Comparison of ENCODE assay signal across 17 cellular contexts in the genomic region with DNA sequence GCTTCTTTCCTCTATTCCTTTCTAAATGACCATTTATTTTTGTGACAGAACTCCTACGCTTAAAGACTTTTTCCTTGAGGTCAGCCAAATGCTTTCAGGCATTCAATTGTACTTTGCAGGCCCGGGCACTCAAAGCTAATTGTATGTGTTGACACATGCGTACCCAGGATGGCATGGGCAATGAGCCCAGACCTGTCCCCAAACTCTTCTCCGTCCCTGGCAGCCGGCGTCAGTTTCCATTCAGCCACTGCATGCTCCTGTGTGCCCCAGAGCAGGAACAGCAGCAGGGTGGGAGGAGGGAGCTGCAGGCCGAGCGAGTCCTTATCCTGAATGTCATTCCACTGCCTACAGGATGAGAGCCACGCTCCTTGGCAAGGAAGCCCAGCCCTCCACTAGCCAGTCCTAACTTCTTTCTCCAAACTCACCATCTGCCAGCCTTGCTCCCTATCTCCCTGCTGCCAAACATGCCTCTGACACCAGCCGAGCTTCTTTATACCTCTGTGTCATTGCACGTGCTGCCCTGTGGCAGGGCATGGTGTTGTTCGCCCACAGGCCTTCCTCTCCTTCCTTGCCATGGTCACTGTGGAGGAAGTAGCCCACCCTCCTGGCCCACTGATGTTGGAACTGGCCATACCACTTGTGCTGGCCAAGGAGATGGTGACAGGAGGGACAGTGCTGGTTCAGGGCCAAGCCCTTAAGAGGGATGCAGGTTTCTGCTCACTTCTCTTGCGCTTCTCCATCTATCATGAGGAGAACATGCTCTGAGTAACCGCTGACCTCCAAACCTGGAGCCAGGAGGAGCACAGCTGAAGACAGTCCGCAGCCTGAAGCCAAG.
DNase-seq lines count a peak whose midpoint lies in the region; ATAC-seq and TF ChIP-seq lines count a peak whose summit lies in the region.
"Had no signal": no experiment of that assay in that cellular context is flagged by ENCODE, and none has a peak within 500 bp of the region (broad histone marks: within the 10 kb centered on the region; RNA-seq: fewer than 3 reads in every experiment).

No MANE protein-coding gene starts in this region.

- H3K36me3 ChIP-seq in lung (ENCODE audit: control insufficient read depth in 2 of 2, insufficient read depth in 2 of 2, low read length in 2 of 2): no peaks in the 10 kb centered on the region
- no peaks in the 10 kb centered on the region for H3K36me3 ChIP-seq in aorta (ENCODE audit: control insufficient read depth in 1 of 2, insufficient read depth in 2 of 2, low read length in 1 of 2)
- H3K36me3 ChIP-seq: adrenal gland, spleen, transverse colon had no signal

- H3K4me1 Mint-ChIP-seq in activated CD4-positive, alpha-beta T cell treated with anti-CD3 and anti-CD28 coated beads, Interleukin-2, amount 10 ng/mL, durations not matched to agents 24 days and 14 days: no peaks in the 10 kb centered on the region

- ATAC-seq in lung (ENCODE audit: insufficient read depth, low FRiP score) (no peak), aorta (ENCODE audit: low FRiP score) (peak; percentile 55), GM19023 (IDR thresholded peaks at IDR 0.05; ENCODE audit: unreplicated experiment) (no peak)

- DNase-seq in activated CD4-positive, alpha-beta T cell treated with anti-CD3 and anti-CD28 coated beads, Interleukin-2, amount 10 ng/mL, durations not matched to agents 24 days and 14 days: peak; percentile 33
- no peak for DNase-seq in activated CD4-positive, alpha-beta T cell treated with anti-CD3 and anti-CD28 coated beads, Interleukin-2, amount 50 U/mL, for 1 hour
- DNase-seq in epithelial cell of esophagus (ENCODE audit: low read depth) (peak; percentile 39), lung (ENCODE audit: low spot score) (peak; percentile 40), aorta (peak in 1 of 2 donors; percentile 58), superior temporal gyrus (ENCODE audit: extremely low spot score) (no peak), SK-N-DZ (ENCODE audit: low spot score) (no peak)
- DNase-seq: activated CD4-positive, CD25-positive, alpha-beta regulatory T cell; adrenal gland; HFFc6; NCI-H1436 treated with DMSO at 0.1 percent for 48 hours; spleen; SW 1271; transverse colon had no signal

- no peak overlapping the region for H3K4me3 Mint-ChIP-seq in activated CD4-positive, alpha-beta T cell treated with anti-CD3 and anti-CD28 coated beads, Interleukin-2, amount 10 ng/mL, durations not matched to agents 24 days and 14 days
- H3K4me3 Mint-ChIP-seq: HFFc6; natural killer cell treated with Interleukin-12 subunit alpha and Interleukin-12 subunit beta and Interleukin-15 and Interleukin-18, amount 100 ng/mL, for 72 hours had no signal

- intact Hi-C loops in activated CD4-positive, alpha-beta T cell treated with anti-CD3 and anti-CD28 coated beads, Interleukin-2, amount 10 ng/mL, durations not matched to agents 24 days and 14 days (cut with micrococcal nuclease): no loop called here
- intact Hi-C loops in aorta (cut with DNase I): loop anchor here in 1 of 2 donors (10.0 kb wide), 1 partner anchor 111 kb away; no protein-coding TSS in a partner anchor

- H3K27me3 Mint-ChIP-seq in activated CD4-positive, alpha-beta T cell treated with anti-CD3 and anti-CD28 coated beads, Interleukin-2, amount 10 ng/mL, durations not matched to agents 24 days and 14 days: peaks cover 20% of the 10 kb centered on the region

- WGBS in lung, 2 donors: 71 to 85% methylated on average over 15 of the region's 15 CpGs
- whole genome bisulfite sequencing in aorta, 2 donors: 57 to 63% methylated on average over 15 of the region's 15 CpGs

- H3K27ac ChIP-seq in lung (ENCODE audit: low read depth in 1 of 2, low read length in 1 of 2): peak overlapping the region in 1 of 2 donors; percentile 75
- no peak overlapping the region for H3K27ac ChIP-seq in aorta (ENCODE audit: low read depth in 1 of 2, low read length in 2 of 2)
- H3K27ac ChIP-seq: adrenal gland, spleen, transverse colon had no signal

- H3K4me1 ChIP-seq in lung (ENCODE audit: control insufficient read depth in 2 of 2, insufficient read depth in 2 of 2, low read length in 2 of 2) (peaks cover 0 to 2% of the 10 kb centered on the region in 2 donors), aorta (ENCODE audit: control insufficient read depth in 1 of 2, insufficient read depth in 2 of 2, low read length in 2 of 2) (no peaks in the 10 kb centered on the region)

- H3K9me3 Mint-ChIP-seq in activated CD4-positive, alpha-beta T cell treated with anti-CD3 and anti-CD28 coated beads, Interleukin-2, amount 10 ng/mL, durations not matched to agents 24 days and 14 days: no peaks in the 10 kb centered on the region
- H3K9me3 Mint-ChIP-seq: HFFc6; natural killer cell treated with Interleukin-12 subunit alpha and Interleukin-12 subunit beta and Interleukin-15 and Interleukin-18, amount 100 ng/mL, for 72 hours had no signal

- no peak overlapping the region for H3K27ac Mint-ChIP-seq in activated CD4-positive, alpha-beta T cell treated with anti-CD3 and anti-CD28 coated beads, Interleukin-2, amount 10 ng/mL, durations not matched to agents 24 days and 14 days
- H3K27ac Mint-ChIP-seq: HFFc6; natural killer cell treated with Interleukin-12 subunit alpha and Interleukin-12 subunit beta and Interleukin-15 and Interleukin-18, amount 100 ng/mL, for 72 hours had no signal

- no peaks in the 10 kb centered on the region for H3K9me3 ChIP-seq in lung (ENCODE audit: control insufficient read depth in 2 of 2, insufficient read depth in 1 of 2, low read length in 1 of 2)
- H3K9me3 ChIP-seq in aorta (ENCODE audit: control insufficient read depth, low read length): no peaks in the 10 kb centered on the region
- H3K9me3 ChIP-seq: adrenal gland, spleen, transverse colon had no signal

- no peak overlapping the region for H3K4me3 ChIP-seq in epithelial cell of esophagus (ENCODE audit: low read length)
- no peak overlapping the region for H3K4me3 ChIP-seq in lung
- H3K4me3 ChIP-seq in aorta (ENCODE audit: low read length in 2 of 2): no peak overlapping the region
- H3K4me3 ChIP-seq: adrenal gland, dorsolateral prefrontal cortex, spleen, transverse colon had no signal

- H3K27me3 ChIP-seq in lung (ENCODE audit: control insufficient read depth, insufficient read depth) (no peaks in the 10 kb centered on the region), aorta (ENCODE audit: control insufficient read depth in 1 of 2, insufficient read depth in 2 of 2, low read length in 1 of 2) (no peaks in the 10 kb centered on the region)
- H3K27me3 ChIP-seq: adrenal gland, transverse colon had no signal

- TF ChIP-seq CTCF in epithelial cell of esophagus (IDR thresholded peaks at IDR 0.05; ENCODE audit: insufficient read depth, low read depth, low read length, missing control alignments) (no peak), lung (IDR thresholded peaks at IDR 0.05; ENCODE audit: control extremely low read depth, extremely low read depth) (no peak)

- H3K36me3 Mint-ChIP-seq in activated CD4-positive, alpha-beta T cell treated with anti-CD3 and anti-CD28 coated beads, Interleukin-2, amount 10 ng/mL, durations not matched to agents 24 days and 14 days (ENCODE audit: low read depth): no peaks in the 10 kb centered on the region
- H3K36me3 Mint-ChIP-seq: natural killer cell treated with Interleukin-12 subunit alpha and Interleukin-12 subunit beta and Interleukin-15 and Interleukin-18, amount 100 ng/mL, for 72 hours had no signal

Comparison
In these comparisons a context has a peak if more than half of its experiments do, and no peak if none do; other contexts are left out.
1. DNase-seq: peak in activated CD4-positive, alpha-beta T cell treated with anti-CD3 and anti-CD28 coated beads, Interleukin-2, amount 10 ng/mL, durations not matched to agents 24 days and 14 days (single experiment), epithelial cell of esophagus (single experiment) and lung (single experiment); none in activated CD4-positive, alpha-beta T cell treated with anti-CD3 and anti-CD28 coated beads, Interleukin-2, amount 50 U/mL, for 1 hour (single experiment), superior temporal gyrus (single experiment) and SK-N-DZ (single experiment).